14 cellular contexts compared by ENCODE assay signal in genomic region chr3:42037318-42037945, GRCh38. TPM values are rescaled to one million over a fixed set of nuclear protein-coding genes. Genes with fewer than 3 reads are reported as not detected.
DNase-seq lines count a peak whose midpoint lies in the region; ATAC-seq and TF ChIP-seq lines count a peak whose summit lies in the region.
"Had no signal": no experiment of that assay in that cellular context is flagged by ENCODE, and none has a peak within 500 bp of the region (broad histone marks: within the 10 kb centered on the region; RNA-seq: fewer than 3 reads in every experiment).

No MANE protein-coding gene starts in this region.

- WGBS in heart left ventricle, 4 donors, result 38 to 53% (median 50%) methylated on average over 4 of the region's 4 CpGs

- peak overlapping the region; percentile 61 for H3K27ac Mint-ChIP-seq in endothelial cell (ENCODE audit: unreplicated experiment)
- H3K27ac Mint-ChIP-seq in CD8-positive, alpha-beta T cell, result no peak overlapping the region
- H3K27ac Mint-ChIP-seq: T-cell had no signal

- peaks cover 80% of the 10 kb centered on the region for H3K79me2 ChIP-seq in osteoblast (ENCODE audit: insufficient read depth, low read length)

- H2AFZ ChIP-seq in osteoblast (ENCODE audit: low read length), result no peak overlapping the region

- H3K4me1 Mint-ChIP-seq in endothelial cell (ENCODE audit: unreplicated experiment), result peaks cover 23% of the 10 kb centered on the region
- peaks cover 32% of the 10 kb centered on the region for H3K4me1 Mint-ChIP-seq in CD8-positive, alpha-beta T cell (ENCODE audit: low read depth)

- H3K9me3 ChIP-seq in heart left ventricle, result no peaks in the 10 kb centered on the region
- H3K9me3 ChIP-seq in osteoblast (ENCODE audit: low read depth, low read length), result no peaks in the 10 kb centered on the region
- no peaks in the 10 kb centered on the region for H3K9me3 ChIP-seq in uterus
- H3K9me3 ChIP-seq in CD8-positive, alpha-beta T cell (ENCODE audit: low read length), result no peaks in the 10 kb centered on the region
- H3K9me3 ChIP-seq: testis had no signal

- H3K36me3 Mint-ChIP-seq in endothelial cell (ENCODE audit: low read depth, unreplicated experiment), result peaks cover 13% of the 10 kb centered on the region
- H3K36me3 Mint-ChIP-seq in CD8-positive, alpha-beta T cell, result peaks cover 30% of the 10 kb centered on the region

- POLR2A ChIA-PET in CD8-positive, alpha-beta T cell (lab: Charles Lee), result no interaction called here

- H3K27ac ChIP-seq in heart left ventricle, result peak overlapping the region; percentile 24 to 90 (median 84)
- H3K27ac ChIP-seq in osteoblast (ENCODE audit: low read depth, low read length), result peak overlapping the region; percentile 94
- H3K27ac ChIP-seq in uterus, result peak overlapping the region; percentile 74 to 81
- no peak overlapping the region for H3K27ac ChIP-seq in CD8-positive, alpha-beta T cell (ENCODE audit: low read depth, low read length)
- H3K27ac ChIP-seq: testis had no signal

- TF ChIP-seq POLR2A in heart left ventricle (IDR thresholded peaks at IDR 0.05) (no peak), uterus (IDR thresholded peaks at IDR 0.05) (no peak)

- H3K4me1 ChIP-seq in heart left ventricle, result peaks cover 14 to 94% (median 68%) of the 10 kb centered on the region in 12 donors
- H3K4me1 ChIP-seq in osteoblast (ENCODE audit: insufficient read depth, low read length), result peaks cover 54% of the 10 kb centered on the region
- H3K4me1 ChIP-seq in uterus, result peaks cover 9% of the 10 kb centered on the region in 2 donors
- no peaks in the 10 kb centered on the region for H3K4me1 ChIP-seq in CD8-positive, alpha-beta T cell (ENCODE audit: insufficient read depth, low read length)

- H3K9me3 Mint-ChIP-seq in endothelial cell (ENCODE audit: unreplicated experiment), result no peaks in the 10 kb centered on the region
- H3K9me3 Mint-ChIP-seq in CD8-positive, alpha-beta T cell, result no peaks in the 10 kb centered on the region
- H3K9me3 Mint-ChIP-seq: T-cell had no signal

- no peak overlapping the region for H3K4me3 Mint-ChIP-seq in endothelial cell (ENCODE audit: unreplicated experiment)
- no peak overlapping the region for H3K4me3 Mint-ChIP-seq in CD8-positive, alpha-beta T cell
- H3K4me3 Mint-ChIP-seq: T-cell had no signal

- peaks cover 0 to 19% (median 11%) of the 10 kb centered on the region in 9 donors for H3K36me3 ChIP-seq in heart left ventricle
- H3K36me3 ChIP-seq in osteoblast (ENCODE audit: insufficient read depth, low read length), result peaks cover 10% of the 10 kb centered on the region
- H3K36me3 ChIP-seq in uterus, result no peaks in the 10 kb centered on the region
- H3K36me3 ChIP-seq in CD8-positive, alpha-beta T cell (ENCODE audit: insufficient read depth, low read length), result no peaks in the 10 kb centered on the region

- H4K20me1 ChIP-seq in osteoblast (ENCODE audit: insufficient read depth, low read length), result no peaks in the 10 kb centered on the region

- CTCF ChIA-PET in CD8-positive, alpha-beta T cell (lab: Charles Lee), result no interaction called here

- H3K27me3 Mint-ChIP-seq in endothelial cell (ENCODE audit: unreplicated experiment), result peaks cover 3% of the 10 kb centered on the region
- no peaks in the 10 kb centered on the region for H3K27me3 Mint-ChIP-seq in CD8-positive, alpha-beta T cell (ENCODE audit: low read depth)
- H3K27me3 Mint-ChIP-seq: T-cell had no signal

- no peak overlapping the region for H3K4me3 ChIP-seq in heart left ventricle
- no peak overlapping the region for H3K4me3 ChIP-seq in osteoblast (ENCODE audit: insufficient read depth, low read length)
- no peak overlapping the region for H3K4me3 ChIP-seq in uterus
- no peak overlapping the region for H3K4me3 ChIP-seq in CD8-positive, alpha-beta T cell (ENCODE audit: low read depth, low read length)
- H3K4me3 ChIP-seq: testis had no signal

- no peaks in the 10 kb centered on the region for H3K27me3 ChIP-seq in heart left ventricle
- H3K27me3 ChIP-seq in osteoblast (ENCODE audit: insufficient read depth, low read length), result no peaks in the 10 kb centered on the region
- H3K27me3 ChIP-seq in uterus, result no peaks in the 10 kb centered on the region
- no peaks in the 10 kb centered on the region for H3K27me3 ChIP-seq in CD8-positive, alpha-beta T cell (ENCODE audit: insufficient read depth, low read length)
- H3K27me3 ChIP-seq: testis had no signal

- intact Hi-C loops in heart left ventricle (cut with DNase I) (no loop called here), Right ventricle myocardium inferior (cut with DNase I) (loop anchor here (2.0 kb wide), 2 partner anchors 23 kb away; no protein-coding TSS in a partner anchor), uterus (cut with DNase I; ENCODE audit: low total_unique reads) (no loop called here)
- intact Hi-C loops in CD8-positive, alpha-beta T cell (cut with DNase I, micrococcal nuclease), result no loop called here

- no peak for TF ChIP-seq CTCF in heart left ventricle (IDR thresholded peaks at IDR 0.05)
- no peak for TF ChIP-seq CTCF in endothelial cell (IDR thresholded peaks at IDR 0.05; ENCODE audit: unreplicated experiment)
- no peak for TF ChIP-seq CTCF in osteoblast (IDR thresholded peaks at IDR 0.05; ENCODE audit: extremely low read depth, low read depth, low read length)
- no peak for TF ChIP-seq CTCF in uterus (IDR thresholded peaks at IDR 0.05)
- TF ChIP-seq CTCF in CD8-positive, alpha-beta T cell (IDR thresholded peaks at IDR 0.05), result no peak

- ATAC-seq in heart left ventricle (no peak), Right ventricle myocardium inferior (no peak)
- no peak for ATAC-seq in CD8-positive, alpha-beta T cell
- ATAC-seq: T-cell had no signal

- DNase-seq in heart left ventricle (no peak), Right ventricle myocardium inferior (ENCODE audit: missing footprints) (no peak), endothelial cell (ENCODE audit: low spot score) (no peak), osteoblast (ENCODE audit: insufficient read length, low spot score, missing footprints) (no peak), uterus (no peak), DMS53 treated with DMSO at 0.1 percent for 48 hours (lab: John Stamatoyannopoulos, UW; ENCODE audit: unreplicated experiment) (no peak), NOMO-1 treated with DMSO at 0.1 percent for 48 hours (lab: John Stamatoyannopoulos, UW; ENCODE audit: unreplicated experiment) (no peak)
- DNase-seq in CD8-positive, alpha-beta T cell, result no peak
- DNase-seq: activated gamma-delta T cell treated with Interleukin-2 at 50 U/mL for 16 hours, DMS79 treated with DMSO at 0.1 percent for 48 hours, NCI-H1436 treated with DMSO at 0.1 percent for 48 hours, posterior cingulate gyrus, T-cell, testis had no signal

- no peak overlapping the region for H3K4me2 ChIP-seq in osteoblast (ENCODE audit: insufficient read depth, low read length)

RNA-seq across cellular contexts. Expression of gene TRAK1, which starts 53.7 kb away (rescaled TPM):
- 100 to 1,000 TPM; 149 to 364 (median 272) TPM for total RNA-seq in heart left ventricle
- 10 to 100 TPM; 53.3 to 76.3 TPM for polyA plus RNA-seq in heart left ventricle
- total RNA-seq in Right ventricle myocardium inferior, result 267 TPM
- 48.2 TPM for total RNA-seq in endothelial cell (ENCODE audit: unreplicated experiment)
- 60.4 and 65.7 TPM in 2 replicates for total RNA-seq in osteoblast
- total RNA-seq in uterus, result 10 to 100 TPM; 14.3 to 37.5 (median 21.4) TPM
- 10 to 100 TPM; 21.6 to 22.8 TPM for total RNA-seq in CD8-positive, alpha-beta T cell
